ENCODE assay signal across 9 cellular contexts in genomic region chr17:78665952-78666920, GRCh38.
A peak's percentile ranks its signal among the peaks of the same experiment; 100 is the strongest.
DNase-seq lines count a peak whose midpoint lies in the region; ATAC-seq, FAIRE-seq and TF ChIP-seq lines count a peak whose summit lies in the region.
"Had no signal": no experiment of that assay in that cellular context is flagged by ENCODE, and none has a peak within 500 bp of the region (broad histone marks: within the 10 kb centered on the region; RNA-seq: fewer than 3 reads in every experiment).

No MANE protein-coding gene starts in this region.

- no peaks in the 10 kb centered on the region for H3K36me3 ChIP-seq in RWPE2 (ENCODE audit: low read depth)
- no peaks in the 10 kb centered on the region for H3K36me3 ChIP-seq in astrocyte (ENCODE audit: insufficient read depth, low read length)

- peaks cover 27% of the 10 kb centered on the region for H3K4me1 Mint-ChIP-seq in CD14-positive monocyte
- peaks cover 11% of the 10 kb centered on the region for H3K4me1 Mint-ChIP-seq in astrocyte (ENCODE audit: low read depth, unreplicated experiment)
- H3K4me1 Mint-ChIP-seq in stimulated activated naive B cell treated with anti-CD40 and anti-IgM and Interleukin-4, amounts not matched to agents 10 μg/mL and 1 μg/mL and 100 μg/mL, for 72 hours, result peaks cover 23 to 39% of the 10 kb centered on the region in 2 donors

- no peaks in the 10 kb centered on the region for H3K79me2 ChIP-seq in astrocyte (ENCODE audit: insufficient read depth, low read length)

- peak overlapping the region; percentile 1 for H3K27ac ChIP-seq in RWPE2 (ENCODE audit: poor library complexity, severe bottlenecking)
- H3K27ac ChIP-seq in astrocyte (ENCODE audit: low read depth, low read length), result no peak overlapping the region

- DNase-seq in CD14-positive monocyte (ENCODE audit: low spot score) (peak; percentile 66), RWPE2 (ENCODE audit: low spot score) (peak; percentile 55), astrocyte (ENCODE audit: low read depth) (no peak), medulla oblongata (ENCODE audit: extremely low spot score) (peak; percentile 41), cortex of kidney (lab: John Stamatoyannopoulos, UW) (no peak), NCI-H526 treated with DMSO at 0.1 percent for 48 hours (lab: John Stamatoyannopoulos, UW) (no peak)
- DNase-seq in stimulated activated naive B cell treated with anti-CD40 and anti-IgM and Interleukin-4, amounts not matched to agents 10 μg/mL and 1 μg/mL and 100 μg/mL, for 72 hours, result no peak

- TF ChIP-seq CTCF in CD14-positive monocyte (IDR thresholded peaks at IDR 0.05), result no peak
- TF ChIP-seq CTCF in RWPE2 (IDR thresholded peaks at IDR 0.05; ENCODE audit: poor library complexity, severe bottlenecking), result no peak
- TF ChIP-seq CTCF in astrocyte (IDR thresholded peaks at IDR 0.05; ENCODE audit: insufficient read depth, low read depth, low read length), result no peak

- ATAC-seq in RWPE2 (ENCODE audit: low read depth) (peak; percentile 21; the same call in 1 of the 3 replicates), HG03354 (IDR thresholded peaks at IDR 0.05; ENCODE audit: poor library complexity, severe bottlenecking, unreplicated experiment) (no peak)
- ATAC-seq in stimulated activated naive B cell treated with anti-CD40 and anti-IgM and Interleukin-4, amounts not matched to agents 10 μg/mL and 1 μg/mL and 100 μg/mL, for 72 hours (replicated peaks), result peak; percentile 53 to 61

- FAIRE-seq in astrocyte (lab: Jason Lieb, UNC), result no peak

- H4K20me1 ChIP-seq in astrocyte (ENCODE audit: insufficient read depth, low read length), result no peaks in the 10 kb centered on the region

- no peak overlapping the region for H3K9ac ChIP-seq in astrocyte (ENCODE audit: low read length)

- H3K9me3 ChIP-seq in RWPE2 (ENCODE audit: severe bottlenecking) (no peaks in the 10 kb centered on the region), astrocyte (ENCODE audit: insufficient read depth, low read depth, low read length) (no peaks in the 10 kb centered on the region)

- H3K4me1 ChIP-seq in RWPE2 (ENCODE audit: insufficient read depth, poor library complexity, severe bottlenecking), result peaks cover 26% of the 10 kb centered on the region
- H3K4me1 ChIP-seq in astrocyte (ENCODE audit: insufficient read depth, low read length), result peaks cover 4% of the 10 kb centered on the region

- H3K9me3 Mint-ChIP-seq in CD14-positive monocyte (no peaks in the 10 kb centered on the region), astrocyte (ENCODE audit: unreplicated experiment) (peaks cover 3% of the 10 kb centered on the region)
- no peaks in the 10 kb centered on the region for H3K9me3 Mint-ChIP-seq in stimulated activated naive B cell treated with anti-CD40 and anti-IgM and Interleukin-4, amounts not matched to agents 10 μg/mL and 1 μg/mL and 100 μg/mL, for 72 hours
- H3K9me3 Mint-ChIP-seq: neural crest cell had no signal

- peak overlapping the region; percentile 52 to 74 for H3K4me3 Mint-ChIP-seq in CD14-positive monocyte
- H3K4me3 Mint-ChIP-seq in astrocyte (ENCODE audit: unreplicated experiment), result no peak overlapping the region
- peak overlapping the region; percentile 2 to 4 for H3K4me3 Mint-ChIP-seq in stimulated activated naive B cell treated with anti-CD40 and anti-IgM and Interleukin-4, amounts not matched to agents 10 μg/mL and 1 μg/mL and 100 μg/mL, for 72 hours
- H3K4me3 Mint-ChIP-seq: neural crest cell had no signal

- H3K27me3 Mint-ChIP-seq in CD14-positive monocyte (ENCODE audit: low read depth in 3 of 3) (peaks cover 0 to 8% (median 5%) of the 10 kb centered on the region in 3 donors), astrocyte (ENCODE audit: low read depth, unreplicated experiment) (peaks cover 15% of the 10 kb centered on the region)
- no peaks in the 10 kb centered on the region for H3K27me3 Mint-ChIP-seq in stimulated activated naive B cell treated with anti-CD40 and anti-IgM and Interleukin-4, amounts not matched to agents 10 μg/mL and 1 μg/mL and 100 μg/mL, for 72 hours

- no peak overlapping the region for H3K4me2 ChIP-seq in astrocyte (ENCODE audit: low read length)

- peak overlapping the region; percentile 3 for H2AFZ ChIP-seq in astrocyte (ENCODE audit: low read depth, low read length)

- peaks cover 24 to 36% of the 10 kb centered on the region in 2 donors for H3K36me3 Mint-ChIP-seq in CD14-positive monocyte
- peaks cover 14% of the 10 kb centered on the region for H3K36me3 Mint-ChIP-seq in astrocyte (ENCODE audit: low read depth, unreplicated experiment)
- peaks cover 37 to 44% of the 10 kb centered on the region in 2 donors for H3K36me3 Mint-ChIP-seq in stimulated activated naive B cell treated with anti-CD40 and anti-IgM and Interleukin-4, amounts not matched to agents 10 μg/mL and 1 μg/mL and 100 μg/mL, for 72 hours

- H3K27ac Mint-ChIP-seq in CD14-positive monocyte, result peak overlapping the region; percentile 83 to 97 (median 91)
- no peak overlapping the region for H3K27ac Mint-ChIP-seq in astrocyte (ENCODE audit: unreplicated experiment)
- H3K27ac Mint-ChIP-seq in stimulated activated naive B cell treated with anti-CD40 and anti-IgM and Interleukin-4, amounts not matched to agents 10 μg/mL and 1 μg/mL and 100 μg/mL, for 72 hours, result peak overlapping the region; percentile 86

- no peaks in the 10 kb centered on the region for H3K27me3 ChIP-seq in RWPE2 (ENCODE audit: insufficient read depth, poor library complexity, severe bottlenecking)
- H3K27me3 ChIP-seq in astrocyte (ENCODE audit: insufficient read depth, low read length), result no peaks in the 10 kb centered on the region

- intact Hi-C loops in CD14-positive monocyte (cut with micrococcal nuclease), result loop anchor here in 1 of 2 donors (10.0 kb wide), 1 partner anchor 71 kb away; no protein-coding TSS in a partner anchor

- H3K4me3 ChIP-seq in RWPE2 (ENCODE audit: severe bottlenecking), result no peak overlapping the region
- H3K4me3 ChIP-seq in astrocyte (ENCODE audit: insufficient read depth, low read depth, low read length), result no peak overlapping the region

Comparison
In these comparisons a context has a peak if more than half of its experiments do, and no peak if none do; other contexts are left out.
1. DNase-seq: peak in CD14-positive monocyte (single experiment), RWPE2 (single experiment) and medulla oblongata (single experiment); none in astrocyte (single experiment), stimulated activated naive B cell treated with anti-CD40 and anti-IgM and Interleukin-4, amounts not matched to agents 10 μg/mL and 1 μg/mL and 100 μg/mL, for 72 hours (single experiment), cortex of kidney (single experiment) and NCI-H526 treated with DMSO at 0.1 percent for 48 hours (single experiment).